40 cellular contexts compared by ENCODE assay signal in the genomic region with DNA sequence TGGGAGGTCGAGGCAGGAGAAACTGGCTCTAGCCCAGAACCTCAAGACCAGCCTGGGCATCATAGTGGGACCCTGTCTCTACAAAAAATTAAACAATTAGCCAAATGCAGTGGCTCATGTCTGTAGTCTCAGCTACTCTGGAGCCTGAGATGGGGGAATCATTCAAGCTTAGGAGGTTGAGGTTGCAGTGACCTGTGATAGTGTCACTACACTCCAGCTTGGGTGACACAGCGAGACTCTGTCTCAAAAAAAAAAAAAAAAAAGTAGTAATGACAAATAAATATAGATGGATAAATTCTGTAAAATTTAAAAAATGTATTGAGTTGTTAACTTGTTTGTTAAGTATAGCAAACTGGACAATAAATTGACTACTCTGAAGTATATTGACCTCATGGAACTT.
"Had no signal": no experiment of that assay in that cellular context is flagged by ENCODE, and none has a peak within 500 bp of the region (broad histone marks: within the 10 kb centered on the region; RNA-seq: fewer than 3 reads in every experiment).

No MANE protein-coding gene starts in this region.

- FAIRE-seq: astrocyte, bronchial epithelial cell had no signal

- DNase-seq: activated effector memory CD4-positive, alpha-beta T cell treated with anti-CD3 and anti-CD28 coated beads, Interleukin-2, amount 50 U/mL, for 16 hours; activated effector memory CD4-positive, alpha-beta T cell treated with Interleukin-2 at 50 U/mL for 16 hours; activated gamma-delta T cell; activated gamma-delta T cell treated with Interleukin-2 at 50 U/mL for 16 hours; activated naive CD4-positive, alpha-beta T cell; activated naive CD4-positive, alpha-beta T cell treated with anti-CD3 and anti-CD28 coated beads for 36 hours; activated naive CD4-positive, alpha-beta T cell treated with anti-CD3 and anti-CD28 coated beads, Interleukin-2, amount 10 ng/mL, durations not matched to agents 7 days and 5 days; activated naive CD4-positive, alpha-beta T cell treated with anti-CD3 and anti-CD28 coated beads, Interleukin-2, amount 50 U/mL, for 16 hours; activated naive CD4-positive, alpha-beta T cell treated with Interleukin-2 at 50 U/mL for 16 hours; activated naive CD8-positive, alpha-beta T cell treated with anti-CD3 and anti-CD28 coated beads for 36 hours; activated naive CD8-positive, alpha-beta T cell treated with anti-CD3 and anti-CD28 coated beads, Interleukin-2, amount 10 ng/mL, durations not matched to agents 7 days and 5 days; activated naive CD8-positive, alpha-beta T cell treated with anti-CD3 and anti-CD28 coated beads, Interleukin-2, amount 50 U/mL, for 24 hours; activated T-cell treated with anti-CD3 and anti-CD28 coated beads, Interleukin-2, amount 50 U/mL, for 1 hour; activated T-cell treated with anti-CD3 and anti-CD28 coated beads, Interleukin-2, amount 50 U/mL, for 24 hours; activated T-cell treated with anti-CD3 and anti-CD28 coated beads, Interleukin-2, amount 50 U/mL, for 4 hours; activated T-cell treated with anti-CD3 and anti-CD28 coated beads, Interleukin-2, amount 50 U/mL, for 48 hours; activated T-cell treated with anti-CD3 and anti-CD28 coated beads, Interleukin-2, amount 50 U/mL, for 72 hours; adrenal gland; amniotic stem cell; amygdala; anterior cingulate cortex; aorta; body of pancreas; brain microvascular endothelial cell; caudate nucleus; central memory CD4-positive, alpha-beta T cell; cerebellar nuclear complex had no signal

- ATAC-seq: activated naive CD4-positive, alpha-beta T cell treated with anti-CD3 and anti-CD28 coated beads, Interleukin-2, amount 50 U/mL, for 72 hours; activated naive CD8-positive, alpha-beta T cell treated with anti-CD3 and anti-CD28 coated beads, Interleukin-2, amount 50 U/mL, for 24 hours; activated T-cell treated with anti-CD3 and anti-CD28 coated beads, Interleukin-2, amount 50 U/mL, for 4 hours; activated T-cell treated with anti-CD3 and anti-CD28 coated beads, Interleukin-2, amount 50 U/mL, for 72 hours; activated T-helper 17 cell treated with anti-CD3 and anti-CD28 coated beads, Interleukin-2, amount 50 U/mL, for 72 hours; body of pancreas had no signal

- H3K36me3 ChIP-seq: adrenal gland, ascending aorta, brain microvascular endothelial cell, breast epithelium, cardiac muscle cell had no signal

- H3K4me1 Mint-ChIP-seq: activated T-helper 17 cell treated with anti-CD3 and anti-CD28 coated beads, Interleukin-2, amount 50 U/mL, for 72 hours had no signal

- H3K27ac Mint-ChIP-seq: activated naive CD4-positive, alpha-beta T cell treated with anti-CD3 and anti-CD28 coated beads for 36 hours; activated naive CD4-positive, alpha-beta T cell treated with anti-CD3 and anti-CD28 coated beads, Interleukin-2, amount 10 ng/mL, durations not matched to agents 7 days and 5 days; activated naive CD4-positive, alpha-beta T cell treated with anti-CD3 and anti-CD28 coated beads, Interleukin-2, amount 50 U/mL, for 24 hours; activated naive CD4-positive, alpha-beta T cell treated with anti-CD3 and anti-CD28 coated beads, Interleukin-2, amount 50 U/mL, for 72 hours; activated naive CD8-positive, alpha-beta T cell; activated naive CD8-positive, alpha-beta T cell treated with anti-CD3 and anti-CD28 coated beads for 36 hours; activated naive CD8-positive, alpha-beta T cell treated with anti-CD3 and anti-CD28 coated beads, Interleukin-2, amount 10 ng/mL, durations not matched to agents 7 days and 5 days; activated naive CD8-positive, alpha-beta T cell treated with anti-CD3 and anti-CD28 coated beads, Interleukin-2, amount 50 U/mL, for 24 hours; activated T-cell treated with anti-CD3 and anti-CD28 coated beads, Interleukin-2, amount 50 U/mL, for 24 hours; activated T-cell treated with anti-CD3 and anti-CD28 coated beads, Interleukin-2, amount 50 U/mL, for 72 hours; activated T-helper 1 cell treated with anti-CD3 and anti-CD28 coated beads, Interleukin-12 subunit alpha, Interleukin-12 subunit beta, Interleukin-2, Interleukin-4 antibody, amounts not matched to agents 30 ng/mL and 10 ng/mL and 1 ng/mL, durations not matched to agents 14 hours and 24 hours and 36 hours; activated T-helper 17 cell treated with anti-CD3 and anti-CD28 coated beads, Interleukin-2, amount 50 U/mL, for 72 hours; activated T-helper 2 cell treated with anti-CD3 and anti-CD28 coated beads, Interferon-gamma antibody, Interleukin-2, Interleukin-4, amounts not matched to agents 10 μg/mL and 5 μg/mL and 100 μg/mL, durations not matched to agents 14 hours and 24 hours and 36 hours; brain had no signal

- H3K4me3 ChIP-seq: adrenal gland, ascending aorta, body of pancreas, breast epithelium, cardiac muscle cell had no signal

- H3K36me3 Mint-ChIP-seq: activated naive CD4-positive, alpha-beta T cell treated with anti-CD3 and anti-CD28 coated beads, Interleukin-2, amount 10 ng/mL, durations not matched to agents 7 days and 5 days; activated naive CD4-positive, alpha-beta T cell treated with anti-CD3 and anti-CD28 coated beads, Interleukin-2, amount 50 U/mL, for 24 hours; activated naive CD4-positive, alpha-beta T cell treated with anti-CD3 and anti-CD28 coated beads, Interleukin-2, amount 50 U/mL, for 72 hours; activated naive CD8-positive, alpha-beta T cell; activated naive CD8-positive, alpha-beta T cell treated with anti-CD3 and anti-CD28 coated beads for 36 hours; activated naive CD8-positive, alpha-beta T cell treated with anti-CD3 and anti-CD28 coated beads, Interleukin-2, amount 10 ng/mL, durations not matched to agents 7 days and 5 days; brain had no signal

- H3K27ac ChIP-seq: adrenal gland, ascending aorta, body of pancreas, brain microvascular endothelial cell, breast epithelium, cardiac muscle cell had no signal

- H3K4me3 Mint-ChIP-seq: activated naive CD4-positive, alpha-beta T cell treated with anti-CD3 and anti-CD28 coated beads for 36 hours; activated naive CD4-positive, alpha-beta T cell treated with anti-CD3 and anti-CD28 coated beads, Interleukin-2, amount 10 ng/mL, durations not matched to agents 7 days and 5 days; activated naive CD4-positive, alpha-beta T cell treated with anti-CD3 and anti-CD28 coated beads, Interleukin-2, amount 50 U/mL, for 24 hours; activated naive CD8-positive, alpha-beta T cell; activated naive CD8-positive, alpha-beta T cell treated with anti-CD3 and anti-CD28 coated beads for 36 hours; activated naive CD8-positive, alpha-beta T cell treated with anti-CD3 and anti-CD28 coated beads, Interleukin-2, amount 10 ng/mL, durations not matched to agents 7 days and 5 days; activated naive CD8-positive, alpha-beta T cell treated with anti-CD3 and anti-CD28 coated beads, Interleukin-2, amount 50 U/mL, for 24 hours; activated T-cell treated with anti-CD3 and anti-CD28 coated beads, Interleukin-2, amount 50 U/mL, for 24 hours; activated T-cell treated with anti-CD3 and anti-CD28 coated beads, Interleukin-2, amount 50 U/mL, for 4 hours; activated T-cell treated with anti-CD3 and anti-CD28 coated beads, Interleukin-2, amount 50 U/mL, for 72 hours; activated T-helper 1 cell treated with anti-CD3 and anti-CD28 coated beads, Interleukin-12 subunit alpha, Interleukin-12 subunit beta, Interleukin-2, Interleukin-4 antibody, amounts not matched to agents 30 ng/mL and 10 ng/mL and 1 ng/mL, durations not matched to agents 14 hours and 24 hours and 36 hours; activated T-helper 17 cell treated with anti-CD3 and anti-CD28 coated beads, Interleukin-2, amount 50 U/mL, for 72 hours; brain; central memory CD8-positive, alpha-beta T cell had no signal

- H3K4me1 ChIP-seq: adrenal gland, breast epithelium had no signal

- H3K27me3 Mint-ChIP-seq: activated naive CD4-positive, alpha-beta T cell treated with anti-CD3 and anti-CD28 coated beads, Interleukin-2, amount 50 U/mL, for 24 hours; activated naive CD8-positive, alpha-beta T cell; activated naive CD8-positive, alpha-beta T cell treated with anti-CD3 and anti-CD28 coated beads for 36 hours; activated naive CD8-positive, alpha-beta T cell treated with anti-CD3 and anti-CD28 coated beads, Interleukin-2, amount 10 ng/mL, durations not matched to agents 7 days and 5 days; activated naive CD8-positive, alpha-beta T cell treated with anti-CD3 and anti-CD28 coated beads, Interleukin-2, amount 50 U/mL, for 24 hours; activated T-cell treated with anti-CD3 and anti-CD28 coated beads, Interleukin-2, amount 50 U/mL, for 24 hours; activated T-helper 17 cell treated with anti-CD3 and anti-CD28 coated beads, Interleukin-2, amount 50 U/mL, for 72 hours; central memory CD8-positive, alpha-beta T cell had no signal

- H3K27me3 ChIP-seq: adrenal gland, ascending aorta, body of pancreas, brain microvascular endothelial cell, breast epithelium, cardiac muscle cell had no signal

- H3K9me3 Mint-ChIP-seq: activated naive CD4-positive, alpha-beta T cell treated with anti-CD3 and anti-CD28 coated beads for 36 hours; activated naive CD4-positive, alpha-beta T cell treated with anti-CD3 and anti-CD28 coated beads, Interleukin-2, amount 10 ng/mL, durations not matched to agents 7 days and 5 days; activated naive CD4-positive, alpha-beta T cell treated with anti-CD3 and anti-CD28 coated beads, Interleukin-2, amount 50 U/mL, for 24 hours; activated naive CD4-positive, alpha-beta T cell treated with anti-CD3 and anti-CD28 coated beads, Interleukin-2, amount 50 U/mL, for 72 hours; activated naive CD8-positive, alpha-beta T cell treated with anti-CD3 and anti-CD28 coated beads for 36 hours; activated naive CD8-positive, alpha-beta T cell treated with anti-CD3 and anti-CD28 coated beads, Interleukin-2, amount 10 ng/mL, durations not matched to agents 7 days and 5 days; activated naive CD8-positive, alpha-beta T cell treated with anti-CD3 and anti-CD28 coated beads, Interleukin-2, amount 50 U/mL, for 24 hours; activated T-cell treated with anti-CD3 and anti-CD28 coated beads, Interleukin-2, amount 50 U/mL, for 24 hours; activated T-cell treated with anti-CD3 and anti-CD28 coated beads, Interleukin-2, amount 50 U/mL, for 4 hours; activated T-cell treated with anti-CD3 and anti-CD28 coated beads, Interleukin-2, amount 50 U/mL, for 72 hours; activated T-helper 1 cell treated with anti-CD3 and anti-CD28 coated beads, Interleukin-12 subunit alpha, Interleukin-12 subunit beta, Interleukin-2, Interleukin-4 antibody, amounts not matched to agents 30 ng/mL and 10 ng/mL and 1 ng/mL, durations not matched to agents 14 hours and 24 hours and 36 hours; activated T-helper 17 cell treated with anti-CD3 and anti-CD28 coated beads, Interleukin-2, amount 50 U/mL, for 72 hours; activated T-helper 2 cell treated with anti-CD3 and anti-CD28 coated beads, Interferon-gamma antibody, Interleukin-2, Interleukin-4, amounts not matched to agents 10 μg/mL and 5 μg/mL and 100 μg/mL, durations not matched to agents 14 hours and 24 hours and 36 hours; brain; central memory CD8-positive, alpha-beta T cell had no signal

- H3K9me3 ChIP-seq: adrenal gland, ascending aorta, body of pancreas, breast epithelium had no signal
